ENCODE assay signal across 10 cellular contexts in genomic region chr11:10605941-10606381, GRCh38. TPM values are rescaled to one million over a fixed set of nuclear protein-coding genes. Genes with fewer than 3 reads are reported as not detected.
DNase-seq lines count a peak whose midpoint lies in the region; ATAC-seq and TF ChIP-seq lines count a peak whose summit lies in the region.
"Had no signal": no experiment of that assay in that cellular context is flagged by ENCODE, and none has a peak within 500 bp of the region (broad histone marks: within the 10 kb centered on the region; RNA-seq: fewer than 3 reads in every experiment).

No MANE protein-coding gene starts in this region.

- no peak for TF ChIP-seq CTCF in GM23338 (conservative IDR thresholded peaks at IDR 0.05; ENCODE audit: low read depth in 2 of 2)
- no peak for TF ChIP-seq CTCF in hepatocyte (IDR thresholded peaks at IDR 0.05; ENCODE audit: poor library complexity)

- peak overlapping the region; percentile 7; the same call in 1 of the 3 replicates for H3K4me3 Mint-ChIP-seq in GM23338
- H3K4me3 Mint-ChIP-seq in activated CD8-positive, alpha-beta T cell treated with anti-CD3 and anti-CD28 coated beads, Interleukin-2, amount 10 ng/mL, durations not matched to agents 7 days and 5 days, result no peak overlapping the region

- POLR2A ChIA-PET in activated CD8-positive, alpha-beta T cell treated with anti-CD3 and anti-CD28 coated beads, Interleukin-2, amount 10 ng/mL, durations not matched to agents 7 days and 5 days (lab: Charles Lee), result no interaction called here

- H4K20me1 ChIP-seq in GM23338 (replicated peaks; ENCODE audit: insufficient read depth), result no peaks in the 10 kb centered on the region
- H4K20me1 ChIP-seq in hepatocyte (ENCODE audit: insufficient read depth, poor library complexity, severe bottlenecking), result no peaks in the 10 kb centered on the region

- DNase-seq in GM23338 (ENCODE audit: low spot score), result peak; percentile 55
- peak; percentile 56 for DNase-seq in astrocyte of the hippocampus (ENCODE audit: low read depth, low spot score)
- DNase-seq in hepatocyte (ENCODE audit: low spot score), result peak; percentile 74
- no peak for DNase-seq in NCI-H2227 (lab: John Stamatoyannopoulos, UW; ENCODE audit: unreplicated experiment)
- DNase-seq in activated CD8-positive, alpha-beta T cell treated with anti-CD3 and anti-CD28 coated beads, Interleukin-2, amount 10 ng/mL, durations not matched to agents 7 days and 5 days, result no peak
- no peak for DNase-seq in T-helper 1 cell
- DNase-seq: KG1; stimulated activated CD4-positive, alpha-beta T cell treated with anti-CD3 and anti-CD28 coated beads, Interleukin-15, amount 100 ng/mL, for 24 hours had no signal

- H3K4me3 ChIP-seq in GM23338 (no peak overlapping the region), hepatocyte (no peak overlapping the region), skeletal muscle satellite cell (ENCODE audit: low read length) (no peak overlapping the region)

- peak; percentile 90 for ATAC-seq in GM23338
- ATAC-seq in activated CD8-positive, alpha-beta T cell treated with anti-CD3 and anti-CD28 coated beads, Interleukin-2, amount 10 ng/mL, durations not matched to agents 7 days and 5 days, result no peak
- no peak for ATAC-seq in GM21737 (IDR thresholded peaks at IDR 0.05; ENCODE audit: unreplicated experiment)

- peak overlapping the region; percentile 30 for H3K9ac ChIP-seq in skeletal muscle satellite cell (ENCODE audit: low read depth, low read length)

- no peak overlapping the region for H3K4me2 ChIP-seq in GM23338
- H3K4me2 ChIP-seq in hepatocyte, result peak overlapping the region; percentile 40
- H3K4me2 ChIP-seq in skeletal muscle satellite cell (ENCODE audit: low read length), result peak overlapping the region; percentile 54

- H3K36me3 ChIP-seq in GM23338 (ENCODE audit: insufficient read depth), result no peaks in the 10 kb centered on the region
- no peaks in the 10 kb centered on the region for H3K36me3 ChIP-seq in hepatocyte (replicated peaks; ENCODE audit: insufficient read depth, low read depth)
- no peaks in the 10 kb centered on the region for H3K36me3 ChIP-seq in skeletal muscle satellite cell (ENCODE audit: insufficient read depth, low read length)

- H3K9me3 ChIP-seq in hepatocyte (ENCODE audit: low read depth), result no peaks in the 10 kb centered on the region
- H3K9me3 ChIP-seq in skeletal muscle satellite cell (replicated peaks; ENCODE audit: low read length), result no peaks in the 10 kb centered on the region

- H3K4me1 Mint-ChIP-seq in GM23338, result peaks cover 12% of the 10 kb centered on the region
- peaks cover 15% of the 10 kb centered on the region for H3K4me1 Mint-ChIP-seq in activated CD8-positive, alpha-beta T cell treated with anti-CD3 and anti-CD28 coated beads, Interleukin-2, amount 10 ng/mL, durations not matched to agents 7 days and 5 days (ENCODE audit: low read depth)

- no peaks in the 10 kb centered on the region for H3K27me3 Mint-ChIP-seq in GM23338 (ENCODE audit: insufficient read depth, low read depth, poor library complexity)
- peaks cover 20% of the 10 kb centered on the region for H3K27me3 Mint-ChIP-seq in activated CD8-positive, alpha-beta T cell treated with anti-CD3 and anti-CD28 coated beads, Interleukin-2, amount 10 ng/mL, durations not matched to agents 7 days and 5 days (ENCODE audit: low read depth)

- peak overlapping the region; percentile 80; the same call in 1 of the 2 replicates for H2AFZ ChIP-seq in GM23338
- H2AFZ ChIP-seq in hepatocyte, result peak overlapping the region; percentile 9

- no peaks in the 10 kb centered on the region for H3F3A ChIP-seq in GM23338 (replicated peaks; ENCODE audit: low read depth)

- 36% methylated on average over 6 of the region's 6 CpGs for WGBS in hepatocyte (ENCODE audit: low lambda C conversion rate, missing lambda C conversion rate)

- H3K27me3 ChIP-seq in GM23338 (ENCODE audit: insufficient read depth) (no peaks in the 10 kb centered on the region), hepatocyte (no peaks in the 10 kb centered on the region), skeletal muscle satellite cell (ENCODE audit: control insufficient read depth, insufficient read depth, low read length) (peaks cover 7% of the 10 kb centered on the region)

- H3K9me3 Mint-ChIP-seq in GM23338, result no peaks in the 10 kb centered on the region
- no peaks in the 10 kb centered on the region for H3K9me3 Mint-ChIP-seq in activated CD8-positive, alpha-beta T cell treated with anti-CD3 and anti-CD28 coated beads, Interleukin-2, amount 10 ng/mL, durations not matched to agents 7 days and 5 days (ENCODE audit: insufficient read depth)

- peaks cover 4% of the 10 kb centered on the region; the same call in 1 of the 2 replicates for H3K9me2 ChIP-seq in GM23338 (ENCODE audit: insufficient read depth)
- no peaks in the 10 kb centered on the region for H3K9me2 ChIP-seq in hepatocyte (replicated peaks; ENCODE audit: insufficient read depth)

- no peaks in the 10 kb centered on the region for H3K36me3 Mint-ChIP-seq in GM23338 (ENCODE audit: low read depth)
- H3K36me3 Mint-ChIP-seq in activated CD8-positive, alpha-beta T cell treated with anti-CD3 and anti-CD28 coated beads, Interleukin-2, amount 10 ng/mL, durations not matched to agents 7 days and 5 days (ENCODE audit: low read depth), result no peaks in the 10 kb centered on the region

- H3K27ac ChIP-seq in GM23338 (ENCODE audit: low read depth), result no peak overlapping the region
- peak overlapping the region; percentile 86 for H3K27ac ChIP-seq in hepatocyte

- 0 out of 2 replicates have a peak, but pooled peaks cover 6% of the 10 kb centered on the region for H3K4me1 ChIP-seq in GM23338 (ENCODE audit: insufficient read depth)
- H3K4me1 ChIP-seq in hepatocyte (ENCODE audit: insufficient read depth), result peaks cover 39% of the 10 kb centered on the region
- H3K4me1 ChIP-seq in skeletal muscle satellite cell (ENCODE audit: control insufficient read depth, insufficient read depth, low read length), result peaks cover 33% of the 10 kb centered on the region

- CTCF ChIA-PET in activated CD8-positive, alpha-beta T cell treated with anti-CD3 and anti-CD28 coated beads, Interleukin-2, amount 10 ng/mL, durations not matched to agents 7 days and 5 days (lab: Charles Lee), result no interaction called here

- H3K79me2 ChIP-seq in GM23338 (replicated peaks; ENCODE audit: insufficient read depth) (no peaks in the 10 kb centered on the region), hepatocyte (no peaks in the 10 kb centered on the region)

- H3K27ac Mint-ChIP-seq in GM23338, result 0 out of 2 replicates have a peak overlapping the region, but pooled peaks have one; percentile 21
- H3K27ac Mint-ChIP-seq in activated CD8-positive, alpha-beta T cell treated with anti-CD3 and anti-CD28 coated beads, Interleukin-2, amount 10 ng/mL, durations not matched to agents 7 days and 5 days, result no peak overlapping the region

TF ChIP-seq in GM23338, 12 proteins besides CTCF, POLR2A, EP300 and RAD21 (continues in another document):
- TF ChIP-seq POLR2AphosphoS5 (IDR thresholded peaks at IDR 0.05; ENCODE audit: low read depth) (no peak), ZNF331 (CRISPR knock-in tag; IDR thresholded peaks at IDR 0.05; ENCODE audit: low read depth) (no peak)

RNA-seq across cellular contexts. Expression of gene LYVE1, which starts 37.5 kb away (rescaled TPM):
- 0.94 TPM in 1 of 2 replicates, not detected in the other for total RNA-seq in GM23338 (2014; rRNA removed; shearing (Covaris generic))
- polyA plus RNA-seq in GM23338 (2016; fragmentation: Nextera tagmentation; extraction: Ambion mirVana), result not detected in 2 replicates
- 4.5 and 9.1 TPM in 2 replicates for total RNA-seq in hepatocyte
- polyA plus RNA-seq in hepatocyte, result 2.9 and 4.3 TPM in 2 replicates
- total RNA-seq in skeletal muscle satellite cell (2012; rRNA removed), result under 0.01 and 0.22 TPM in 2 replicates
- total RNA-seq in activated CD8-positive, alpha-beta T cell treated with anti-CD3 and anti-CD28 coated beads, Interleukin-2, amount 10 ng/mL, durations not matched to agents 7 days and 5 days, result not detected

Comparison
In these comparisons a context has a peak if more than half of its experiments do, and no peak if none do; other contexts are left out.
1. DNase-seq: peak in GM23338 (single experiment), astrocyte of the hippocampus (single experiment) and hepatocyte (single experiment); none in NCI-H2227 (single experiment), activated CD8-positive, alpha-beta T cell treated with anti-CD3 and anti-CD28 coated beads, Interleukin-2, amount 10 ng/mL, durations not matched to agents 7 days and 5 days (single experiment) and T-helper 1 cell (0 of 5).